20 cellular contexts compared by ENCODE assay signal in genomic region chr5:36883894-36884462, GRCh38. TPM values are rescaled to one million over a fixed set of nuclear protein-coding genes. Genes with fewer than 3 reads are reported as not detected.
DNase-seq lines count a peak whose midpoint lies in the region; ATAC-seq and TF ChIP-seq lines count a peak whose summit lies in the region.
"Had no signal": no experiment of that assay in that cellular context is flagged by ENCODE, and none has a peak within 500 bp of the region (broad histone marks: within the 10 kb centered on the region; RNA-seq: fewer than 3 reads in every experiment).

No MANE protein-coding gene starts in this region.

- TF ChIP-seq EP300 in suprapubic skin (IDR thresholded peaks at IDR 0.05): no peak

- POLR2A ChIA-PET in HEK293 (lab: Yijun Ruan, JAX): no interaction called here

- H3K36me3 ChIP-seq in HEK293 (ENCODE audit: control insufficient read depth in 2 of 2, insufficient read depth in 1 of 2, low read length in 2 of 2) (peaks cover 0 to 10% of the 10 kb centered on the region in 2 experiments; a peak in 1 of 3 replicates), suprapubic skin (peaks cover 3% of the 10 kb centered on the region)
- H3K36me3 ChIP-seq: brain microvascular endothelial cell, colonic mucosa had no signal

- no peaks in the 10 kb centered on the region for H3K36me3 Mint-ChIP-seq in activated T-cell treated with anti-CD3 and anti-CD28 coated beads, Interleukin-2, amount 50 U/mL, for 72 hours (ENCODE audit: insufficient read depth in 2 of 2)
- peaks cover 16% of the 10 kb centered on the region for H3K36me3 Mint-ChIP-seq in activated naive CD8-positive, alpha-beta T cell treated with anti-CD3 and anti-CD28 coated beads for 36 hours
- no peaks in the 10 kb centered on the region for H3K36me3 Mint-ChIP-seq in stimulated activated effector memory CD8-positive, alpha-beta T cell treated with anti-CD3 and anti-CD28 coated beads, Interleukin-12 subunit alpha, Interleukin-12 subunit beta, amount 100 ng/mL, for 72 hours

- peak overlapping the region; percentile 30 for H3K27ac Mint-ChIP-seq in activated T-cell treated with anti-CD3 and anti-CD28 coated beads, Interleukin-2, amount 50 U/mL, for 72 hours
- H3K27ac Mint-ChIP-seq in activated naive CD8-positive, alpha-beta T cell treated with anti-CD3 and anti-CD28 coated beads for 36 hours: peak overlapping the region; percentile 21
- no peak overlapping the region for H3K27ac Mint-ChIP-seq in stimulated activated effector memory CD8-positive, alpha-beta T cell treated with anti-CD3 and anti-CD28 coated beads, Interleukin-12 subunit alpha, Interleukin-12 subunit beta, amount 100 ng/mL, for 72 hours

- H3K4me3 ChIP-seq in HEK293 (ENCODE audit: low read depth, low read length) (no peak overlapping the region), suprapubic skin (no peak overlapping the region)
- H3K4me3 ChIP-seq: colonic mucosa, lung had no signal

- TF ChIP-seq POLR2A in suprapubic skin (IDR thresholded peaks at IDR 0.05): no peak

- H3K4me1 ChIP-seq in HEK293 (ENCODE audit: control insufficient read depth, insufficient read depth, low read length) (peaks cover 23% of the 10 kb centered on the region), suprapubic skin (peaks cover 60% of the 10 kb centered on the region)

- no peak for DNase-seq in activated T-cell treated with anti-CD3 and anti-CD28 coated beads, Interleukin-2, amount 50 U/mL, for 72 hours
- DNase-seq in activated T-cell treated with anti-CD3 and anti-CD28 coated beads for 4 hours: no peak
- DNase-seq in activated naive CD8-positive, alpha-beta T cell treated with anti-CD3 and anti-CD28 coated beads for 36 hours: no peak
- no peak for DNase-seq in stimulated activated effector memory CD8-positive, alpha-beta T cell treated with anti-CD3 and anti-CD28 coated beads, Interleukin-12 subunit alpha, Interleukin-12 subunit beta, amount 100 ng/mL, for 72 hours (ENCODE audit: low spot score in 2 of 2)
- DNase-seq in NCI-H524 (lab: John Stamatoyannopoulos, UW): no peak
- DNase-seq in NCI-H1436 treated with DMSO at 0.1 percent for 48 hours (lab: John Stamatoyannopoulos, UW): no peak
- no peak for DNase-seq in suprapubic skin (ENCODE audit: low spot score in 2 of 2)
- DNase-seq: brain microvascular endothelial cell; colonic mucosa; COR-L47; DND-41; HCEC 1CT; Kasumi-1; NCI-H1930; nucleus accumbens; stimulated activated naive CD4-positive, alpha-beta T cell treated with Interleukin-2 at 50 U/mL for 16 hours; trophoblast cell had no signal

- no peaks in the 10 kb centered on the region for H3K27me3 Mint-ChIP-seq in activated T-cell treated with anti-CD3 and anti-CD28 coated beads, Interleukin-2, amount 50 U/mL, for 72 hours (ENCODE audit: low read depth)
- no peaks in the 10 kb centered on the region for H3K27me3 Mint-ChIP-seq in activated naive CD8-positive, alpha-beta T cell treated with anti-CD3 and anti-CD28 coated beads for 36 hours

- CTCF ChIA-PET in HEK293 (lab: Yijun Ruan, JAX): interaction anchor here (1.3 kb wide), 1 partner anchor 62 kb away, joined by 3 read pairs; no protein-coding TSS in a partner anchor

- 88% methylated on average over 3 of the region's 3 CpGs for WGBS in suprapubic skin

- peaks cover 76% of the 10 kb centered on the region for H3K4me1 Mint-ChIP-seq in activated T-cell treated with anti-CD3 and anti-CD28 coated beads, Interleukin-2, amount 50 U/mL, for 72 hours (ENCODE audit: low read depth)
- H3K4me1 Mint-ChIP-seq in activated naive CD8-positive, alpha-beta T cell treated with anti-CD3 and anti-CD28 coated beads for 36 hours: peaks cover 74% of the 10 kb centered on the region
- H3K4me1 Mint-ChIP-seq in stimulated activated effector memory CD8-positive, alpha-beta T cell treated with anti-CD3 and anti-CD28 coated beads, Interleukin-12 subunit alpha, Interleukin-12 subunit beta, amount 100 ng/mL, for 72 hours: peaks cover 63% of the 10 kb centered on the region

- H3K4me3 Mint-ChIP-seq in activated T-cell treated with anti-CD3 and anti-CD28 coated beads, Interleukin-2, amount 50 U/mL, for 72 hours: peak overlapping the region; percentile 10 to 84
- no peak overlapping the region for H3K4me3 Mint-ChIP-seq in activated naive CD8-positive, alpha-beta T cell treated with anti-CD3 and anti-CD28 coated beads for 36 hours
- peak overlapping the region; percentile 2 for H3K4me3 Mint-ChIP-seq in stimulated activated effector memory CD8-positive, alpha-beta T cell treated with anti-CD3 and anti-CD28 coated beads, Interleukin-12 subunit alpha, Interleukin-12 subunit beta, amount 100 ng/mL, for 72 hours

- H3K27ac ChIP-seq in HEK293 (ENCODE audit: extremely low read depth, low read depth, low read length) (no peak overlapping the region), suprapubic skin (no peak overlapping the region)
- H3K27ac ChIP-seq: brain microvascular endothelial cell, colonic mucosa, RWPE1 had no signal

- TF ChIP-seq CTCF in HEK293 (tag by site-specific recombination; IDR thresholded peaks at IDR 0.05) (no peak), suprapubic skin (IDR thresholded peaks at IDR 0.05) (no peak)

- no peaks in the 10 kb centered on the region for H3K9me3 Mint-ChIP-seq in activated T-cell treated with anti-CD3 and anti-CD28 coated beads, Interleukin-2, amount 50 U/mL, for 72 hours
- no peaks in the 10 kb centered on the region for H3K9me3 Mint-ChIP-seq in activated naive CD8-positive, alpha-beta T cell treated with anti-CD3 and anti-CD28 coated beads for 36 hours
- no peaks in the 10 kb centered on the region for H3K9me3 Mint-ChIP-seq in stimulated activated effector memory CD8-positive, alpha-beta T cell treated with anti-CD3 and anti-CD28 coated beads, Interleukin-12 subunit alpha, Interleukin-12 subunit beta, amount 100 ng/mL, for 72 hours

- no peaks in the 10 kb centered on the region for H3K27me3 ChIP-seq in suprapubic skin
- H3K27me3 ChIP-seq: brain microvascular endothelial cell, colonic mucosa had no signal

- no peaks in the 10 kb centered on the region for H3K9me3 ChIP-seq in HEK293 (ENCODE audit: control insufficient read depth, insufficient read depth, low read depth, low read length)
- no peaks in the 10 kb centered on the region for H3K9me3 ChIP-seq in suprapubic skin
- H3K9me3 ChIP-seq: colonic mucosa had no signal

- no peak for ATAC-seq in activated T-cell treated with anti-CD3 and anti-CD28 coated beads, Interleukin-2, amount 50 U/mL, for 72 hours (replicated peaks in 1 of 2)
- no peak for ATAC-seq in stimulated activated effector memory CD8-positive, alpha-beta T cell treated with anti-CD3 and anti-CD28 coated beads, Interleukin-12 subunit alpha, Interleukin-12 subunit beta, amount 100 ng/mL, for 72 hours

TF ChIP-seq in HEK293, 187 proteins besides CTCF, POLR2A, EP300 and RAD21:
- TF ChIP-seq PRDM1 (tag by site-specific recombination; IDR thresholded peaks at IDR 0.05) (peak; percentile 91), MYNN (tag by site-specific recombination; IDR thresholded peaks at IDR 0.05; ENCODE audit: borderline replicate concordance) (no peak), ZNF600 (tag by site-specific recombination; IDR thresholded peaks at IDR 0.05) (peak; percentile 90)

RNA-seq across cellular contexts. Expression of gene NIPBL, which starts 7.4 kb away (rescaled TPM):
- 10 to 100 TPM; 56.3 to 60.9 TPM for total RNA-seq in activated T-cell treated with anti-CD3 and anti-CD28 coated beads, Interleukin-2, amount 50 U/mL, for 72 hours
- 10 to 100 TPM; 39.8 to 42.1 TPM for total RNA-seq in activated naive CD8-positive, alpha-beta T cell treated with anti-CD3 and anti-CD28 coated beads for 36 hours
- 100 to 1,000 TPM in 1 of 4 donors, 10 to 100 TPM in 3; 40.3 to 123 (median 60.4) TPM for total RNA-seq in suprapubic skin
